ENCODE assay signal across 1 cellular context in genomic region chr2:85303780-85304531, GRCh38.
TF ChIP-seq lines count a peak whose summit lies in the region.

No MANE protein-coding gene starts in this region.

TF ChIP-seq in GM23338, 12 proteins besides CTCF, POLR2A, EP300 and RAD21 (continued from another document):
- no peak for TF ChIP-seq REST (IDR thresholded peaks at IDR 0.05; ENCODE audit: unreplicated experiment)
- no peak for TF ChIP-seq ZNF462 (CRISPR knock-in tag; IDR thresholded peaks at IDR 0.05)
- no peak for TF ChIP-seq EZH2 (IDR thresholded peaks at IDR 0.05; ENCODE audit: low read depth, unreplicated experiment)
- no peak for TF ChIP-seq JUNB (IDR thresholded peaks at IDR 0.05; ENCODE audit: unreplicated experiment)
- no peak for TF ChIP-seq EZH2phosphoT487 (IDR thresholded peaks at IDR 0.05; ENCODE audit: unreplicated experiment)
- TF ChIP-seq POLR2AphosphoS5 (IDR thresholded peaks at IDR 0.05; ENCODE audit: low read depth): no peak
- TF ChIP-seq ETS1 (IDR thresholded peaks at IDR 0.05): no peak
- no peak for TF ChIP-seq ZNF114 (CRISPR knock-in tag; IDR thresholded peaks at IDR 0.05)
- TF ChIP-seq ZNF331 (CRISPR knock-in tag; IDR thresholded peaks at IDR 0.05; ENCODE audit: low read depth): no peak
- no peak for TF ChIP-seq NANOG (IDR thresholded peaks at IDR 0.05; ENCODE audit: borderline replicate concordance)
- TF ChIP-seq CREB1 (CRISPR knock-in tag; IDR thresholded peaks at IDR 0.05; ENCODE audit: low read depth): no peak
